In the genomic region with DNA sequence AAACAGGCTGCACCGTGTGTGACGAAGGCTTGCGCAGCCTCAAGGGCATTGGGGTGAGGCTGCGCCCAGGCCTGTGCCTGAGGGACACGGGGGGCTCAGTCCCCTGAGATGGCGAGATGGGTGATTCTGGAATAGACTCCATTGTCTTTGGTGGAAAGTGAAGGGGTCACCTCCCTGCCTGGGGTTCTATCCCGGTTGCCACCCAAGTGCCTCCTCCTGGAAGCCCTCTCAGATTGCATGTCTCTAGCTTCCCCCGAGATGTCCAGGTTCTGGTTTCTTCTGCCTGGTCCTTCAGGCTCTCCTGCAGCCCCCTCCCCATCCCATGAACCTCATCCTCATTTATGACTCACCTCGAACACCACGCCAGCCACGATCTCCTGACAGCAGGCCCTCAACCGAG, we compare ENCODE assay signal across 28 cellular contexts. TPM values are rescaled to one million over a fixed set of nuclear protein-coding genes. Genes with fewer than 3 reads are reported as not detected.
DNase-seq lines count a peak whose midpoint lies in the region; ATAC-seq, FAIRE-seq and TF ChIP-seq lines count a peak whose summit lies in the region.
"Had no signal": no experiment of that assay in that cellular context is flagged by ENCODE, and none has a peak within 500 bp of the region (broad histone marks: within the 10 kb centered on the region; RNA-seq: fewer than 3 reads in every experiment).

No MANE protein-coding gene starts in this region.

- TF ChIP-seq CTCF in HepG2 (CRISPR knock-in tag; IDR thresholded peaks at IDR 0.05) (no peak), right lobe of liver (IDR thresholded peaks at IDR 0.05) (no peak), RWPE1 (conservative IDR thresholded peaks at IDR 0.05; ENCODE audit: low read depth) (no peak), H1 (IDR thresholded peaks at IDR 0.05; ENCODE audit: control extremely low read depth in 1 of 3, insufficient read depth in 1 of 3, low read depth in 1 of 3, low read length in 3 of 3) (no peak), osteoblast (IDR thresholded peaks at IDR 0.05; ENCODE audit: extremely low read depth, low read depth, low read length) (no peak)

- peak overlapping the region; percentile 9; the same call in 1 of the 2 replicates for H2BK12ac ChIP-seq in H1 (ENCODE audit: low read depth, low read length)

- no peak overlapping the region for H2BK20ac ChIP-seq in H1 (ENCODE audit: low read length)

- intact Hi-C loops in HepG2 (cut with micrococcal nuclease; ENCODE audit: unreplicated experiment) = no loop called here
- intact Hi-C loops in right lobe of liver (cut with DNase I) = no loop called here

- no peak overlapping the region for H4K5ac ChIP-seq in H1 (ENCODE audit: insufficient read length, low read depth, low read length)

- no peak overlapping the region for H4K91ac ChIP-seq in H1 (replicated peaks; ENCODE audit: insufficient read length, low read length)

- H3K36me3 ChIP-seq in HepG2 (replicated peaks in 1 of 2; ENCODE audit: control insufficient read depth in 1 of 2, insufficient read depth in 2 of 2, low read length in 2 of 2) = peaks cover 23 to 52% of the 10 kb centered on the region in 2 experiments
- peaks cover 0 to 73% (median 14%) of the 10 kb centered on the region in 4 donors for H3K36me3 ChIP-seq in right lobe of liver
- peaks cover 0 to 11% (median 4%) of the 10 kb centered on the region in 4 experiments; a peak in 6 of 8 replicates for H3K36me3 ChIP-seq in H1 (ENCODE audit: control insufficient read depth in 2 of 4, insufficient read depth in 4 of 4, low read length in 3 of 4)
- peaks cover 40% of the 10 kb centered on the region for H3K36me3 ChIP-seq in osteoblast (ENCODE audit: insufficient read depth, low read length)

- peaks cover 3% of the 10 kb centered on the region for H3K36me3 Mint-ChIP-seq in T-helper 2 cell treated with Interferon-gamma antibody and Interleukin-4, amounts not matched to agents 5 μg/mL and 100 μg/mL, for 36 hours (ENCODE audit: low read depth)
- H3K36me3 Mint-ChIP-seq: CD4-positive, alpha-beta memory T cell had no signal

- H3K23ac ChIP-seq in H1 (ENCODE audit: insufficient read length) = no peak overlapping the region

- no peak overlapping the region for H4K8ac ChIP-seq in H1 (ENCODE audit: extremely low read depth, insufficient read depth, low read length)

- no peaks in the 10 kb centered on the region for H3K27me3 ChIP-seq in HepG2 (ENCODE audit: control insufficient read depth in 1 of 2, insufficient read depth in 2 of 2, low read length in 2 of 2)
- H3K27me3 ChIP-seq in right lobe of liver = no peaks in the 10 kb centered on the region
- H3K27me3 ChIP-seq in H1 (replicated peaks in 1 of 4; ENCODE audit: control insufficient read depth in 3 of 4, extremely low read depth in 1 of 4, insufficient read depth in 3 of 4, low read length in 3 of 4) = no peaks in the 10 kb centered on the region
- no peaks in the 10 kb centered on the region for H3K27me3 ChIP-seq in osteoblast (ENCODE audit: insufficient read depth, low read length)
- H3K27me3 ChIP-seq: BE2C, BLaER1 had no signal

- no peak overlapping the region for H3K18ac ChIP-seq in H1 (ENCODE audit: extremely low read depth, low read length)

- TF ChIP-seq POLR2A in HepG2 (IDR thresholded peaks at IDR 0.05; ENCODE audit: insufficient read depth in 1 of 2, low read depth in 2 of 2, low read length in 2 of 2) = no peak
- no peak for TF ChIP-seq POLR2A in right lobe of liver (IDR thresholded peaks at IDR 0.05)
- TF ChIP-seq POLR2A in H1 (IDR thresholded peaks at IDR 0.05; ENCODE audit: control extremely low read depth in 1 of 2, low read depth in 2 of 2, low read length in 2 of 2) = no peak
- TF ChIP-seq POLR2A in erythroblast (IDR thresholded peaks at IDR 0.05; ENCODE audit: low read length) = no peak

- no peak overlapping the region for H2BK5ac ChIP-seq in H1 (ENCODE audit: low read depth, low read length)

- H3K56ac ChIP-seq in H1 (replicated peaks; ENCODE audit: insufficient read length, low read depth, low read length) = no peak overlapping the region

- in situ Hi-C loops in HepG2 (cut with HindIII; ENCODE audit: extremely low pct_ligation_motif_present, low pct_unique_long_range_greater_than_20kb) = no loop called here

- no peak overlapping the region for H2AK5ac ChIP-seq in H1 (ENCODE audit: low read depth, low read length)

- H3K4me2 ChIP-seq in HepG2 (ENCODE audit: low read depth, low read length) (no peak overlapping the region), H1 (ENCODE audit: insufficient read depth in 1 of 2, low read depth in 2 of 2, low read length in 2 of 2) (no peak overlapping the region), osteoblast (ENCODE audit: insufficient read depth, low read length) (no peak overlapping the region)
- H3K4me2 ChIP-seq: BLaER1 had no signal

- no peak for DNase-seq in HepG2 (ENCODE audit: low spot score)
- no peak for DNase-seq in right lobe of liver
- DNase-seq in RWPE1 (ENCODE audit: low spot score) = no peak
- DNase-seq in H1 (ENCODE audit: low read depth in 1 of 2, low spot score in 2 of 2) = no peak
- peak; percentile 9 for DNase-seq in osteoblast (ENCODE audit: insufficient read length, low spot score, missing footprints)
- no peak for DNase-seq in T-helper 2 cell treated with Interferon-gamma antibody and Interleukin-4, amounts not matched to agents 5 μg/mL and 100 μg/mL, for 36 hours (ENCODE audit: low spot score)
- DNase-seq in epidermal melanocyte (ENCODE audit: insufficient read length, low spot score) = no peak
- no peak for DNase-seq in erythroblast (lab: John Stamatoyannopoulos, UW)
- DNase-seq: ACHN; BE2C; C1 segment of cervical spinal cord; CD4-positive, alpha-beta memory T cell; CD4-positive, CD25-positive, alpha-beta regulatory T cell; CD8-positive, alpha-beta memory T cell; COR-L47; DMS 273 treated with DMSO at 0.1 percent for 48 hours; DMS153; DMS53; DMS79; DND-41; EL; GDM1 had no signal

- TF ChIP-seq RAD21 in HepG2 (CRISPR knock-in tag; IDR thresholded peaks at IDR 0.05) (no peak), H1 (IDR thresholded peaks at IDR 0.05 in 1 of 2, conservative IDR thresholded peaks at IDR 0.05 in 1 of 2; ENCODE audit: low read depth in 2 of 2, low read length in 2 of 2) (no peak)

- H3K79me1 ChIP-seq in H1 (ENCODE audit: low read depth, low read length) = no peaks in the 10 kb centered on the region

- H2BK15ac ChIP-seq in H1 (ENCODE audit: low read length) = no peak overlapping the region

- H3K4ac ChIP-seq in H1 (replicated peaks; ENCODE audit: insufficient read length, low read depth, low read length) = no peak overlapping the region

- H3K4me3 Mint-ChIP-seq in T-helper 2 cell treated with Interferon-gamma antibody and Interleukin-4, amounts not matched to agents 5 μg/mL and 100 μg/mL, for 36 hours = no peak overlapping the region
- H3K4me3 Mint-ChIP-seq: CD14-positive monocyte; CD4-positive, alpha-beta memory T cell; CD4-positive, CD25-positive, alpha-beta regulatory T cell; CD8-positive, alpha-beta memory T cell had no signal

- H3K4me3 ChIP-seq in HepG2 (replicated peaks in 1 of 3; ENCODE audit: insufficient read depth in 1 of 3, low read depth in 2 of 3, low read length in 3 of 3) = no peak overlapping the region
- H3K4me3 ChIP-seq in right lobe of liver = no peak overlapping the region
- no peak overlapping the region for H3K4me3 ChIP-seq in H1 (ENCODE audit: extremely low read depth in 1 of 4, insufficient read depth in 2 of 4, low read depth in 3 of 4, low read length in 4 of 4)
- no peak overlapping the region for H3K4me3 ChIP-seq in osteoblast (ENCODE audit: insufficient read depth, low read length)
- H3K4me3 ChIP-seq: BLaER1, GM12878 had no signal

- H2AFZ ChIP-seq in HepG2 (ENCODE audit: low read length) (no peak overlapping the region), H1 (ENCODE audit: low read length) (no peak overlapping the region), osteoblast (ENCODE audit: low read length) (no peak overlapping the region)

- no peaks in the 10 kb centered on the region for H4K20me1 ChIP-seq in HepG2 (ENCODE audit: insufficient read depth, low read length)
- peaks cover 0 to 2% of the 10 kb centered on the region in 2 experiments for H4K20me1 ChIP-seq in H1 (replicated peaks in 1 of 2; ENCODE audit: control insufficient read depth in 1 of 2, insufficient read depth in 2 of 2, low read length in 2 of 2)
- peaks cover 6% of the 10 kb centered on the region for H4K20me1 ChIP-seq in osteoblast (ENCODE audit: insufficient read depth, low read length)
- H4K20me1 ChIP-seq: BLaER1 had no signal

- no peaks in the 10 kb centered on the region for H3K4me1 Mint-ChIP-seq in T-helper 2 cell treated with Interferon-gamma antibody and Interleukin-4, amounts not matched to agents 5 μg/mL and 100 μg/mL, for 36 hours (ENCODE audit: low read depth)
- H3K4me1 Mint-ChIP-seq: CD4-positive, alpha-beta memory T cell; CD4-positive, CD25-positive, alpha-beta regulatory T cell; CD8-positive, alpha-beta memory T cell had no signal

- no peak overlapping the region for H3K27ac ChIP-seq in HepG2 (ENCODE audit: extremely low read length, insufficient read depth, low read length)
- H3K27ac ChIP-seq in right lobe of liver = no peak overlapping the region
- peak overlapping the region; percentile 3; the same call in 1 of the 2 replicates for H3K27ac ChIP-seq in RWPE1
- no peak overlapping the region for H3K27ac ChIP-seq in H1 (ENCODE audit: low read depth, low read length)
- H3K27ac ChIP-seq in osteoblast (ENCODE audit: low read depth, low read length) = no peak overlapping the region
- H3K27ac ChIP-seq: 22Rv1, BLaER1 had no signal

- H3K27ac Mint-ChIP-seq in T-helper 2 cell treated with Interferon-gamma antibody and Interleukin-4, amounts not matched to agents 5 μg/mL and 100 μg/mL, for 36 hours = no peak overlapping the region

- no peaks in the 10 kb centered on the region for H3K9me3 Mint-ChIP-seq in T-helper 2 cell treated with Interferon-gamma antibody and Interleukin-4, amounts not matched to agents 5 μg/mL and 100 μg/mL, for 36 hours
- H3K9me3 Mint-ChIP-seq: CD14-positive monocyte; CD4-positive, alpha-beta memory T cell; CD8-positive, alpha-beta memory T cell had no signal

- H3K4me1 ChIP-seq in HepG2 (ENCODE audit: insufficient read depth, low read length) (peaks cover 20% of the 10 kb centered on the region), right lobe of liver (peaks cover 0 to 10% (median 0%) of the 10 kb centered on the region in 4 donors), H1 (replicated peaks in 1 of 4; ENCODE audit: control insufficient read depth in 3 of 4, insufficient read depth in 4 of 4, low read length in 3 of 4) (no peaks in the 10 kb centered on the region), osteoblast (ENCODE audit: insufficient read depth, low read length) (no peaks in the 10 kb centered on the region)
- H3K4me1 ChIP-seq: BE2C, BLaER1 had no signal

- no peak overlapping the region for H2BK120ac ChIP-seq in H1 (replicated peaks; ENCODE audit: low read depth, low read length)

- 97% methylated on average over 10 of the region's 12 CpGs for WGBS in HepG2 (ENCODE audit: low lambda C conversion rate)
- WGBS in right lobe of liver (ENCODE audit: insufficient coverage, low coverage, low lambda C conversion rate, missing lambda C conversion rate) = 100% methylated on average over 1 of the region's 12 CpGs
- WGBS in H1 (ENCODE audit: extremely low coverage in 1 of 2, insufficient coverage in 1 of 2, insufficient read length in 1 of 2, insufficient replicate concordance in 2 of 2, low coverage in 1 of 2, low lambda C conversion rate in 2 of 2, missing lambda C conversion rate in 1 of 2), 2 experiments = 95% methylated on average over 12 of the region's 12 CpGs; no CpG with 5 or more reads in 1 of the 2 experiments

- POLR2A ChIA-PET in HepG2 (lab: Yijun Ruan, JAX) (interaction anchor here (1.4 kb wide), 1 partner anchor 50 kb away, joined by 4 read pairs; no protein-coding TSS in a partner anchor), RWPE1 (lab: Yijun Ruan, JAX; ENCODE audit: low non-redundant PET) (no interaction called here), H1 (lab: Charles Lee; ENCODE audit: partially characterized antibody) (interaction anchor here (0.5 to 5.2 kb wide), 3 partner anchors 14 to 49 kb away, joined by 4 to 29 read pairs (median 5); no protein-coding TSS in a partner anchor)

- H3K14ac ChIP-seq in H1 (ENCODE audit: insufficient read length) = no peak overlapping the region

- ATAC-seq in HepG2 (no peak), right lobe of liver (no peak)
- ATAC-seq: GM12878 had no signal

- H3K79me2 ChIP-seq in HepG2 (ENCODE audit: insufficient read depth, low read length) (no peaks in the 10 kb centered on the region), H1 (ENCODE audit: control insufficient read depth in 1 of 2, insufficient read depth in 2 of 2, low read length in 2 of 2) (no peaks in the 10 kb centered on the region), osteoblast (ENCODE audit: insufficient read depth, low read length) (no peaks in the 10 kb centered on the region)

- BruUV-seq in HepG2 (replicated peaks; lab: Mats Ljungman, UMichigan) = no TSS peak

- FAIRE-seq in HepG2 (lab: Jason Lieb, UNC) = no peak
- FAIRE-seq in H1 (lab: Jason Lieb, UNC) = no peak
- FAIRE-seq: GM12878, GM12892, GM18507 had no signal

- TF ChIP-seq EP300 in HepG2 (IDR thresholded peaks at IDR 0.05; ENCODE audit: low read depth in 2 of 2, low read length in 2 of 2) (no peak), HepG2 (CRISPR knock-in tag; IDR thresholded peaks at IDR 0.05; ENCODE audit: borderline replicate concordance) (no peak), H1 (IDR thresholded peaks at IDR 0.05; ENCODE audit: borderline replicate concordance in 1 of 2, low read depth in 2 of 2, low read length in 2 of 2) (no peak)

- H3K9me3 ChIP-seq in HepG2 (ENCODE audit: low read length) = no peaks in the 10 kb centered on the region
- H3K9me3 ChIP-seq in right lobe of liver = no peaks in the 10 kb centered on the region
- H3K9me3 ChIP-seq in H1 (ENCODE audit: insufficient read depth in 2 of 2, low read depth in 1 of 2, low read length in 1 of 2) = no peaks in the 10 kb centered on the region
- H3K9me3 ChIP-seq in osteoblast (ENCODE audit: low read depth, low read length) = no peaks in the 10 kb centered on the region
- H3K9me3 ChIP-seq: BE2C, BLaER1 had no signal

- H3K27me3 Mint-ChIP-seq in T-helper 2 cell treated with Interferon-gamma antibody and Interleukin-4, amounts not matched to agents 5 μg/mL and 100 μg/mL, for 36 hours (ENCODE audit: low read depth) = no peaks in the 10 kb centered on the region
- H3K27me3 Mint-ChIP-seq: CD4-positive, alpha-beta memory T cell; CD4-positive, CD25-positive, alpha-beta regulatory T cell; CD8-positive, alpha-beta memory T cell had no signal

- H3K9ac ChIP-seq in HepG2 (ENCODE audit: insufficient read depth, low read depth, low read length) (no peak overlapping the region), H1 (replicated peaks in 1 of 4; ENCODE audit: extremely low read depth in 1 of 4, low read depth in 3 of 4, low read length in 3 of 4) (no peak overlapping the region)
- H3K9ac ChIP-seq: BLaER1 had no signal

- no peaks in the 10 kb centered on the region for H3K23me2 ChIP-seq in H1 (ENCODE audit: low read depth, low read length)

- CTCF ChIA-PET in HepG2 (lab: Yijun Ruan, JAX; ENCODE audit: low intra/inter-chr PET ratio, low total read pairs) = no interaction called here
- CTCF ChIA-PET in RWPE1 (lab: Yijun Ruan, JAX) = no interaction called here
- CTCF ChIA-PET in H1 (lab: Charles Lee; ENCODE audit: partially characterized antibody) = interaction anchor here (0.8 to 3.4 kb wide), 3 partner anchors 9 to 39 kb away, joined by 3 to 11 read pairs (median 3); no protein-coding TSS in a partner anchor

RNA-seq across cellular contexts. Expression of a gene that starts 22.4 kb away (rescaled TPM):
- total RNA-seq in HepG2 (2016; rRNA removed; fragmentation: Illumina TruSeq; extraction: Trizol) (60.9 and 76.3 TPM in 2 replicates), right lobe of liver (10 to 100 TPM; 46.2 to 64.0 (median 61.7) TPM), osteoblast (46.0 and 51.0 TPM in 2 replicates)
- 7.7 and 8.0 TPM in 2 replicates for total RNA-seq in HepG2 (2016; cell fraction: cytosol; rRNA removed; fragmentation: Illumina TruSeq; extraction: Trizol; ENCODE audit: low read depth)
- 61.5 and 70.2 TPM in 2 replicates for total RNA-seq in HepG2 (2016; cell fraction: insoluble cytoplasmic fraction; rRNA removed; fragmentation: Illumina TruSeq; extraction: Trizol)
- total RNA-seq in HepG2 (2016; cell fraction: membrane; rRNA removed; fragmentation: Illumina TruSeq; extraction: Trizol) = 31.8 and 32.8 TPM in 2 replicates
- total RNA-seq in HepG2 (2016; cell fraction: nucleus; rRNA removed; fragmentation: Illumina TruSeq; extraction: Trizol) = 38.7 and 39.7 TPM in 2 replicates
- polyA plus RNA-seq in HepG2 (2011; rRNA removed) (38.7 and 41.0 TPM in 2 replicates), H1 (2011; rRNA removed) (34.0 and 42.0 TPM in 2 replicates)
- polyA plus RNA-seq in HepG2 (2011; cell fraction: cytosol; rRNA removed) = 31.7 and 32.9 TPM in 2 replicates
- 49.1 and 52.9 TPM in 2 replicates for polyA plus RNA-seq in HepG2 (2011; cell fraction: nucleus; rRNA removed)
- 42.4 and 55.4 TPM in 2 replicates for polyA plus RNA-seq in HepG2 (2012)
- 4.0 and 4.2 TPM in 2 replicates for polyA plus RNA-seq in HepG2 (2016; cell fraction: cytosol; fragmentation: Illumina TruSeq; extraction: Trizol; ENCODE audit: low read depth)
- polyA plus RNA-seq in HepG2 (2016; cell fraction: insoluble cytoplasmic fraction; fragmentation: Illumina TruSeq; extraction: Trizol; ENCODE audit: low read depth) = 52.2 and 60.5 TPM in 2 replicates
- polyA plus RNA-seq in HepG2 (2016; cell fraction: membrane; fragmentation: Illumina TruSeq; extraction: Trizol; ENCODE audit: low read depth) = 14.0 and 14.3 TPM in 2 replicates
- 45.1 and 48.2 TPM in 2 replicates for polyA plus RNA-seq in HepG2 (2016; cell fraction: nucleus; fragmentation: Illumina TruSeq; extraction: Trizol; ENCODE audit: insufficient read depth, low read depth)
- 83.9 and 88.4 TPM in 2 replicates for polyA minus RNA-seq in HepG2 (2011; rRNA and poly(A)+ RNA removed; ENCODE audit: low replicate concordance)
- 26.6 and 33.4 TPM in 2 replicates for polyA minus RNA-seq in HepG2 (2011; cell fraction: cytosol; rRNA and poly(A)+ RNA removed)
- polyA minus RNA-seq in HepG2 (2011; cell fraction: nucleus; rRNA and poly(A)+ RNA removed) = 22.5 and 40.8 TPM in 2 replicates
- 58.2 and 62.5 TPM in 2 replicates for total RNA-seq in H1 (2021; fragmentation: NEBNext Ultra II Directional; extraction: Animal tissue kit (Norgen Biotek cat#: 25700))
- 45.9 TPM for polyA plus RNA-seq in H1 (2011; cell fraction: cytosol; rRNA removed)
- 63.9 TPM for polyA plus RNA-seq in H1 (2011; cell fraction: nucleus; rRNA removed)
- polyA plus RNA-seq in H1 (2012, experiment 1 of 2) = 45.7 to 57.9 TPM (median 51.8 TPM) in 4 replicates
- polyA plus RNA-seq in H1 (2012, experiment 2 of 2) = 28.5 TPM
- polyA plus RNA-seq in H1 (2013, experiment 1 of 2) = 28.3 TPM
- polyA plus RNA-seq in H1 (2013, experiment 2 of 2) = 25.5 TPM
- polyA minus RNA-seq in H1 (2011; rRNA and poly(A)+ RNA removed) = 63.6 and 69.2 TPM in 2 replicates
- polyA minus RNA-seq in H1 (2011; cell fraction: cytosol; rRNA and poly(A)+ RNA removed) = 28.5 TPM
- 23.9 TPM for polyA minus RNA-seq in H1 (2011; cell fraction: nucleus; rRNA and poly(A)+ RNA removed)

RNA-seq across cellular contexts. Expression of a gene that starts 23.4 kb away (rescaled TPM):
- total RNA-seq in HepG2 (2016; rRNA removed; fragmentation: Illumina TruSeq; extraction: Trizol) (31.0 and 70.1 TPM in 2 replicates), right lobe of liver (100 to 1,000 TPM in 2 of 6 experiments, 10 to 100 TPM in 4; 70.2 to 119 (median 93.8) TPM), osteoblast (242 and 281 TPM in 2 replicates)
- total RNA-seq in HepG2 (2016; cell fraction: cytosol; rRNA removed; fragmentation: Illumina TruSeq; extraction: Trizol; ENCODE audit: low read depth) = 8.1 and 9.3 TPM in 2 replicates
- total RNA-seq in HepG2 (2016; cell fraction: insoluble cytoplasmic fraction; rRNA removed; fragmentation: Illumina TruSeq; extraction: Trizol) = 23.8 and 71.6 TPM in 2 replicates
- total RNA-seq in HepG2 (2016; cell fraction: membrane; rRNA removed; fragmentation: Illumina TruSeq; extraction: Trizol) = 22.0 and 25.0 TPM in 2 replicates
- 69.1 and 83.4 TPM in 2 replicates for total RNA-seq in HepG2 (2016; cell fraction: nucleus; rRNA removed; fragmentation: Illumina TruSeq; extraction: Trizol)
- polyA plus RNA-seq in HepG2 (2011; rRNA removed) (318 and 361 TPM in 2 replicates), H1 (2011; rRNA removed) (51.8 and 68.5 TPM in 2 replicates)
- 268 and 334 TPM in 2 replicates for polyA plus RNA-seq in HepG2 (2011; cell fraction: cytosol; rRNA removed)
- polyA plus RNA-seq in HepG2 (2011; cell fraction: nucleus; rRNA removed) = 289 and 340 TPM in 2 replicates
- polyA plus RNA-seq in HepG2 (2012) = 213 and 215 TPM in 2 replicates
- polyA plus RNA-seq in HepG2 (2016; cell fraction: cytosol; fragmentation: Illumina TruSeq; extraction: Trizol; ENCODE audit: low read depth) = 10.1 and 11.2 TPM in 2 replicates
- 27.4 and 35.7 TPM in 2 replicates for polyA plus RNA-seq in HepG2 (2016; cell fraction: insoluble cytoplasmic fraction; fragmentation: Illumina TruSeq; extraction: Trizol; ENCODE audit: low read depth)
- polyA plus RNA-seq in HepG2 (2016; cell fraction: membrane; fragmentation: Illumina TruSeq; extraction: Trizol; ENCODE audit: low read depth) = 15.6 and 19.4 TPM in 2 replicates
- polyA plus RNA-seq in HepG2 (2016; cell fraction: nucleus; fragmentation: Illumina TruSeq; extraction: Trizol; ENCODE audit: insufficient read depth, low read depth) = 135 and 151 TPM in 2 replicates
- polyA minus RNA-seq in HepG2 (2011; rRNA and poly(A)+ RNA removed; ENCODE audit: low replicate concordance) = 131 and 463 TPM in 2 replicates
- 175 and 181 TPM in 2 replicates for polyA minus RNA-seq in HepG2 (2011; cell fraction: cytosol; rRNA and poly(A)+ RNA removed)
- 85.1 and 85.4 TPM in 2 replicates for polyA minus RNA-seq in HepG2 (2011; cell fraction: nucleus; rRNA and poly(A)+ RNA removed)
- 44.9 and 53.4 TPM in 2 replicates for total RNA-seq in H1 (2021; fragmentation: NEBNext Ultra II Directional; extraction: Animal tissue kit (Norgen Biotek cat#: 25700))
- 54.5 TPM for polyA plus RNA-seq in H1 (2011; cell fraction: cytosol; rRNA removed)
- 96.5 TPM for polyA plus RNA-seq in H1 (2011; cell fraction: nucleus; rRNA removed)
- 46.1 to 58.1 TPM (median 50.2 TPM) in 4 replicates for polyA plus RNA-seq in H1 (2012, experiment 1 of 2)
- polyA plus RNA-seq in H1 (2012, experiment 2 of 2) = 47.5 TPM
- polyA plus RNA-seq in H1 (2013, experiment 1 of 2) = 89.8 TPM
- polyA plus RNA-seq in H1 (2013, experiment 2 of 2) = 82.9 TPM
- 45.0 and 47.6 TPM in 2 replicates for polyA minus RNA-seq in H1 (2011; rRNA and poly(A)+ RNA removed)
- polyA minus RNA-seq in H1 (2011; cell fraction: cytosol; rRNA and poly(A)+ RNA removed) = 55.1 TPM
- polyA minus RNA-seq in H1 (2011; cell fraction: nucleus; rRNA and poly(A)+ RNA removed) = 24.3 TPM

RNA-seq across cellular contexts. Expression of a gene that starts 31.7 kb away (rescaled TPM):
- 47.7 and 76.0 TPM in 2 replicates for total RNA-seq in HepG2 (2016; rRNA removed; fragmentation: Illumina TruSeq; extraction: Trizol)
- 39.0 and 40.3 TPM in 2 replicates for total RNA-seq in HepG2 (2016; cell fraction: cytosol; rRNA removed; fragmentation: Illumina TruSeq; extraction: Trizol; ENCODE audit: low read depth)
- 45.3 and 75.8 TPM in 2 replicates for total RNA-seq in HepG2 (2016; cell fraction: insoluble cytoplasmic fraction; rRNA removed; fragmentation: Illumina TruSeq; extraction: Trizol)
- 84.9 and 91.5 TPM in 2 replicates for total RNA-seq in HepG2 (2016; cell fraction: membrane; rRNA removed; fragmentation: Illumina TruSeq; extraction: Trizol)
- total RNA-seq in HepG2 (2016; cell fraction: nucleus; rRNA removed; fragmentation: Illumina TruSeq; extraction: Trizol) = 48.8 and 56.1 TPM in 2 replicates
- 141 and 163 TPM in 2 replicates for polyA plus RNA-seq in HepG2 (2011; rRNA removed)
- 151 and 283 TPM in 2 replicates for polyA plus RNA-seq in HepG2 (2011; cell fraction: cytosol; rRNA removed)
- 137 and 147 TPM in 2 replicates for polyA plus RNA-seq in HepG2 (2011; cell fraction: nucleus; rRNA removed)
- polyA plus RNA-seq in HepG2 (2012) = 61.9 and 67.1 TPM in 2 replicates
- polyA plus RNA-seq in HepG2 (2016; cell fraction: cytosol; fragmentation: Illumina TruSeq; extraction: Trizol; ENCODE audit: low read depth) = 45.1 and 45.9 TPM in 2 replicates
- polyA plus RNA-seq in HepG2 (2016; cell fraction: insoluble cytoplasmic fraction; fragmentation: Illumina TruSeq; extraction: Trizol; ENCODE audit: low read depth) = 53.5 and 55.6 TPM in 2 replicates
- 73.8 and 79.8 TPM in 2 replicates for polyA plus RNA-seq in HepG2 (2016; cell fraction: membrane; fragmentation: Illumina TruSeq; extraction: Trizol; ENCODE audit: low read depth)
- polyA plus RNA-seq in HepG2 (2016; cell fraction: nucleus; fragmentation: Illumina TruSeq; extraction: Trizol; ENCODE audit: insufficient read depth, low read depth) = 92.2 and 94.4 TPM in 2 replicates
- polyA minus RNA-seq in HepG2 (2011; rRNA and poly(A)+ RNA removed; ENCODE audit: low replicate concordance) = 68.1 and 270 TPM in 2 replicates
- 85.2 and 94.3 TPM in 2 replicates for polyA minus RNA-seq in HepG2 (2011; cell fraction: cytosol; rRNA and poly(A)+ RNA removed)
- polyA minus RNA-seq in HepG2 (2011; cell fraction: nucleus; rRNA and poly(A)+ RNA removed) = 25.0 and 28.0 TPM in 2 replicates
- 10 to 100 TPM; 33.5 to 75.1 (median 43.0) TPM for total RNA-seq in right lobe of liver
- total RNA-seq in H1 (2021; fragmentation: NEBNext Ultra II Directional; extraction: Animal tissue kit (Norgen Biotek cat#: 25700)) = 37.9 and 38.8 TPM in 2 replicates
- 114 and 120 TPM in 2 replicates for polyA plus RNA-seq in H1 (2011; rRNA removed)
- 76.1 TPM for polyA plus RNA-seq in H1 (2011; cell fraction: cytosol; rRNA removed)
- polyA plus RNA-seq in H1 (2011; cell fraction: nucleus; rRNA removed) = 74.5 TPM
- 19.4 to 35.8 TPM (median 34.2 TPM) in 4 replicates for polyA plus RNA-seq in H1 (2012, experiment 1 of 2)
- polyA plus RNA-seq in H1 (2012, experiment 2 of 2) = 38.0 TPM
- 43.1 TPM for polyA plus RNA-seq in H1 (2013, experiment 1 of 2)
- polyA plus RNA-seq in H1 (2013, experiment 2 of 2) = 43.5 TPM
- 28.4 and 31.5 TPM in 2 replicates for polyA minus RNA-seq in H1 (2011; rRNA and poly(A)+ RNA removed)
- 36.6 TPM for polyA minus RNA-seq in H1 (2011; cell fraction: cytosol; rRNA and poly(A)+ RNA removed)
- 25.4 TPM for polyA minus RNA-seq in H1 (2011; cell fraction: nucleus; rRNA and poly(A)+ RNA removed)
- total RNA-seq in osteoblast = 51.6 and 64.1 TPM in 2 replicates
